Comparison of ENCODE assay signal across 10 cellular contexts in genomic region chr10:94710578-94710977, GRCh38. TPM values are rescaled to one million over a fixed set of nuclear protein-coding genes. Genes with fewer than 3 reads are reported as not detected.
"Had no signal": no experiment of that assay in that cellular context is flagged by ENCODE, and none has a peak within 500 bp of the region (broad histone marks: within the 10 kb centered on the region; RNA-seq: fewer than 3 reads in every experiment).

No MANE protein-coding gene starts in this region.

- ATAC-seq: GM23338, HCT116 had no signal

- DNase-seq: GM23248, GOT3, H7, H9, HCEC 1CT, HFFc6 had no signal

RNA-seq across cellular contexts. Expression of gene CYP2C18, which starts 27.0 kb away (rescaled TPM):
- total RNA-seq: GM23248, H1, H7, HFFc6 had no signal

RNA-seq across cellular contexts. Expression of gene CYP2C19, which starts 51.9 kb away (rescaled TPM):
- total RNA-seq: GM23248, H1, H4, H9, HFFc6 had no signal
